Comparison of ENCODE assay signal across 18 cellular contexts in genomic region chr10:131166486-131166885, GRCh38.
"Had no signal": no experiment of that assay in that cellular context is flagged by ENCODE, and none has a peak within 500 bp of the region (broad histone marks: within the 10 kb centered on the region; RNA-seq: fewer than 3 reads in every experiment).

No MANE protein-coding gene starts in this region.

- H3K36me3 ChIP-seq: cardiac muscle cell, left lung, stomach had no signal

- H3K27ac Mint-ChIP-seq: activated CD4-positive, alpha-beta T cell treated with anti-CD3 and anti-CD28 coated beads, Interleukin-2, amount 10 ng/mL, durations not matched to agents 24 days and 14 days; activated CD8-positive, alpha-beta T cell treated with anti-CD3 and anti-CD28 coated beads for 36 hours; activated naive CD8-positive, alpha-beta T cell treated with anti-CD3 and anti-CD28 coated beads, Interleukin-2, amount 10 ng/mL, durations not matched to agents 7 days and 5 days; activated T-helper 2 cell treated with anti-CD3 and anti-CD28 coated beads, Interferon-gamma antibody, Interleukin-2, Interleukin-4, amounts not matched to agents 10 μg/mL and 5 μg/mL and 100 μg/mL, durations not matched to agents 14 hours and 24 hours and 36 hours had no signal

- DNase-seq: activated CD4-positive, alpha-beta T cell treated with anti-CD3 and anti-CD28 coated beads, Interleukin-2, amount 10 ng/mL, durations not matched to agents 24 days and 14 days; activated CD8-positive, alpha-beta T cell treated with anti-CD3 and anti-CD28 coated beads for 36 hours; activated naive CD4-positive, alpha-beta T cell treated with Interleukin-2 at 50 U/mL for 16 hours; activated naive CD8-positive, alpha-beta T cell treated with anti-CD3 and anti-CD28 coated beads, Interleukin-2, amount 10 ng/mL, durations not matched to agents 7 days and 5 days; activated T-cell treated with anti-CD3 and anti-CD28 coated beads, Interleukin-2, amount 50 U/mL, for 1 hour; amygdala; erythroblast; foreskin melanocyte; kidney; psoas muscle; right cardiac atrium; small intestine; stimulated activated CD4-positive, alpha-beta T cell treated with anti-CD3 and anti-CD28 coated beads, Interleukin-4, amount 100 ng/mL, for 1 hour; stomach; trophoblast cell had no signal

- H3K27me3 Mint-ChIP-seq: activated CD4-positive, alpha-beta T cell treated with anti-CD3 and anti-CD28 coated beads, Interleukin-2, amount 10 ng/mL, durations not matched to agents 24 days and 14 days; activated CD8-positive, alpha-beta T cell treated with anti-CD3 and anti-CD28 coated beads for 36 hours; activated naive CD8-positive, alpha-beta T cell treated with anti-CD3 and anti-CD28 coated beads, Interleukin-2, amount 10 ng/mL, durations not matched to agents 7 days and 5 days had no signal

- H3K4me1 Mint-ChIP-seq: activated CD4-positive, alpha-beta T cell treated with anti-CD3 and anti-CD28 coated beads, Interleukin-2, amount 10 ng/mL, durations not matched to agents 24 days and 14 days; activated naive CD8-positive, alpha-beta T cell treated with anti-CD3 and anti-CD28 coated beads, Interleukin-2, amount 10 ng/mL, durations not matched to agents 7 days and 5 days had no signal

- H3K4me1 ChIP-seq: left lung, psoas muscle had no signal

- H3K27ac ChIP-seq: cardiac muscle cell, left lung, psoas muscle, stomach had no signal

- H3K4me3 ChIP-seq: cardiac muscle cell, left lung, psoas muscle, stomach had no signal

- H3K36me3 Mint-ChIP-seq: activated naive CD8-positive, alpha-beta T cell treated with anti-CD3 and anti-CD28 coated beads, Interleukin-2, amount 10 ng/mL, durations not matched to agents 7 days and 5 days had no signal

- H3K27me3 ChIP-seq: cardiac muscle cell had no signal

- H3K4me3 Mint-ChIP-seq: activated CD4-positive, alpha-beta T cell treated with anti-CD3 and anti-CD28 coated beads, Interleukin-2, amount 10 ng/mL, durations not matched to agents 24 days and 14 days; activated CD8-positive, alpha-beta T cell treated with anti-CD3 and anti-CD28 coated beads for 36 hours; activated naive CD8-positive, alpha-beta T cell treated with anti-CD3 and anti-CD28 coated beads, Interleukin-2, amount 10 ng/mL, durations not matched to agents 7 days and 5 days had no signal

- H3K9me3 Mint-ChIP-seq: activated CD4-positive, alpha-beta T cell treated with anti-CD3 and anti-CD28 coated beads, Interleukin-2, amount 10 ng/mL, durations not matched to agents 24 days and 14 days; activated CD8-positive, alpha-beta T cell treated with anti-CD3 and anti-CD28 coated beads for 36 hours; activated naive CD8-positive, alpha-beta T cell treated with anti-CD3 and anti-CD28 coated beads, Interleukin-2, amount 10 ng/mL, durations not matched to agents 7 days and 5 days; activated T-helper 2 cell treated with anti-CD3 and anti-CD28 coated beads, Interferon-gamma antibody, Interleukin-2, Interleukin-4, amounts not matched to agents 10 μg/mL and 5 μg/mL and 100 μg/mL, durations not matched to agents 14 hours and 24 hours and 36 hours had no signal

- H3K9me3 ChIP-seq: left lung, psoas muscle, stomach had no signal
